ENCODE assay signal across 16 cellular contexts in the genomic region with DNA sequence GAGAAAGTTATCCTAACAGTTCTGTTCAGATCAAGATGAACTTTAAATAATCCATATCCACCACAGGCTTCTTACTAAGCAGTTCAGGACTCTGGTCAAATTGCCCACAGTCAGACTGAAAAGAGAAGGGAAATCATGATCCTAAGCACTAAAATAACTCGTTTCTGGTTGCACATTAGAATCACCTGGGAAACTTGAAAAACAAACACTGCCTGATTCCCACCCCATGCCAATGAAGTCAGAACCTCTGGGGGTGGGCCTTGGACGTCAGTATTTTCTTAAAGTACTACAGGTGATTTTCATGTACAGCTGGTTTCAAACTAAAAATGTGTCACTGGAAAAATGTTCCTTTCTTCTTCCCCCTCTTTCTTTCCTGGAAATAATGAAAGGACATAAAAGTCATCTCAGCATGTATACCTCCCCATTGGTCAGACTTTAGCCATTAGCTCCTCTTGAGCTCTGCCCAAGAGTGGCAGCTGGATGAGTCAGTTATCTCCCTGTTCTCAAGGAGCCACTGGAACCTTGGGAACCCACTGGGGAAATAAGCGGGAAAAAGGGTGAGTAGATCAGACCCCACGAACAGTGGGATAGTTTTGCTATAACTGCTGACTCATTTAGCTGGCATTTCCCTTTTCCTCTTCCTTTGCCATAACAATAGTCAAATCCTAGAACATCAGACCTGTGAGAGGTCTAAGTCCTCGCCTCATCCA.
DNase-seq lines count a peak whose midpoint lies in the region; ATAC-seq and TF ChIP-seq lines count a peak whose summit lies in the region.
"Had no signal": no experiment of that assay in that cellular context is flagged by ENCODE, and none has a peak within 500 bp of the region (broad histone marks: within the 10 kb centered on the region; RNA-seq: fewer than 3 reads in every experiment).

No MANE protein-coding gene starts in this region.

- no peaks in the 10 kb centered on the region for H3K36me3 Mint-ChIP-seq in Calu3 (ENCODE audit: insufficient read depth, unreplicated experiment)
- H3K36me3 Mint-ChIP-seq in chondrocyte (ENCODE audit: low read depth): peaks cover 4% of the 10 kb centered on the region

- CTCF ChIA-PET in Calu3 (lab: Charles Lee): interaction anchor here (0.5 to 2.2 kb wide), 2 partner anchors 16 to 62 kb away, joined by 4 to 8 read pairs; no protein-coding TSS in a partner anchor

- intact Hi-C loops in Calu3 (cut with micrococcal nuclease; ENCODE audit: unreplicated experiment): no loop called here

- no peak overlapping the region for H3K4me3 Mint-ChIP-seq in Calu3 (ENCODE audit: low read depth, unreplicated experiment)
- H3K4me3 Mint-ChIP-seq in chondrocyte (ENCODE audit: unreplicated experiment): no peak overlapping the region
- H3K4me3 Mint-ChIP-seq: activated naive CD8-positive, alpha-beta T cell treated with anti-CD3 and anti-CD28 coated beads for 36 hours; stimulated activated naive B cell treated with anti-CD40 and anti-IgM and Interleukin-4, amounts not matched to agents 10 μg/mL and 1 μg/mL and 100 μg/mL, for 72 hours had no signal

- BruUV-seq in Calu3 (replicated peaks; lab: Mats Ljungman, UMichigan): no TSS peak

- H3K9me3 Mint-ChIP-seq in Calu3 (ENCODE audit: low read depth, unreplicated experiment) (peaks cover 9% of the 10 kb centered on the region), chondrocyte (ENCODE audit: low read depth) (peaks cover 16% of the 10 kb centered on the region)

- no peaks in the 10 kb centered on the region for H3K27me3 Mint-ChIP-seq in Calu3 (ENCODE audit: unreplicated experiment)
- H3K27me3 Mint-ChIP-seq in chondrocyte (ENCODE audit: low read depth): no peaks in the 10 kb centered on the region
- H3K27me3 Mint-ChIP-seq: stimulated activated naive B cell treated with anti-CD40 and anti-IgM and Interleukin-4, amounts not matched to agents 10 μg/mL and 1 μg/mL and 100 μg/mL, for 72 hours had no signal

- H3K36me3 ChIP-seq in MG63: no peaks in the 10 kb centered on the region

- H3K27ac Mint-ChIP-seq in Calu3 (ENCODE audit: unreplicated experiment) (peak overlapping the region; percentile 7), chondrocyte (ENCODE audit: unreplicated experiment) (peak overlapping the region; percentile 14)
- H3K27ac Mint-ChIP-seq: activated naive CD8-positive, alpha-beta T cell treated with anti-CD3 and anti-CD28 coated beads for 36 hours; stimulated activated naive B cell treated with anti-CD40 and anti-IgM and Interleukin-4, amounts not matched to agents 10 μg/mL and 1 μg/mL and 100 μg/mL, for 72 hours had no signal

- no peak for ATAC-seq in HG02938 (IDR thresholded peaks at IDR 0.05; ENCODE audit: unreplicated experiment)

- H3K4me1 Mint-ChIP-seq in Calu3 (ENCODE audit: low read depth, unreplicated experiment): peaks cover 39% of the 10 kb centered on the region
- peaks cover 18% of the 10 kb centered on the region for H3K4me1 Mint-ChIP-seq in chondrocyte (ENCODE audit: low read depth)
- H3K4me1 Mint-ChIP-seq: activated naive CD8-positive, alpha-beta T cell treated with anti-CD3 and anti-CD28 coated beads for 36 hours had no signal

- H3K9me3 ChIP-seq in MG63: peaks cover 33% of the 10 kb centered on the region

- no peak overlapping the region for H3K4me3 ChIP-seq in MG63
- H3K4me3 ChIP-seq: dorsolateral prefrontal cortex had no signal

- no peak for TF ChIP-seq CTCF in Calu3 (IDR thresholded peaks at IDR 0.05; ENCODE audit: unreplicated experiment)
- TF ChIP-seq CTCF in chondrocyte (IDR thresholded peaks at IDR 0.05): no peak

- H3K27me3 ChIP-seq in MG63: no peaks in the 10 kb centered on the region
- H3K27me3 ChIP-seq: dorsolateral prefrontal cortex had no signal

- peak; percentile 45 for DNase-seq in Calu3
- peak; percentile 37 for DNase-seq in MG63
- DNase-seq in chondrocyte (ENCODE audit: low spot score): no peak
- peak; percentile 94 to 95 for DNase-seq in lung microvascular endothelial cell (ENCODE audit: low read depth in 2 of 2)
- DNase-seq in Ammon's horn (ENCODE audit: low spot score): no peak
- no peak for DNase-seq in stimulated activated CD4-positive, alpha-beta T cell treated with anti-CD3 and anti-CD28 coated beads, Interleukin-15, amount 100 ng/mL, for 24 hours
- no peak for DNase-seq in COLO829 (ENCODE audit: low spot score)
- DNase-seq: activated naive CD8-positive, alpha-beta T cell treated with anti-CD3 and anti-CD28 coated beads for 36 hours; dorsolateral prefrontal cortex; GDM1; NCI-H1105; NCI-H524 treated with DMSO at 0.1 percent for 48 hours; SHP77 treated with DMSO at 0.1 percent for 48 hours; stimulated activated CD4-positive, alpha-beta T cell treated with anti-CD3 and anti-CD28 coated beads, Interleukin-2, amount 100 ng/mL, for 24 hours; stimulated activated naive B cell treated with anti-CD40 and anti-IgM and Interleukin-4, amounts not matched to agents 10 μg/mL and 1 μg/mL and 100 μg/mL, for 72 hours had no signal

Comparison
In these comparisons a context has a peak if more than half of its experiments do, and no peak if none do; other contexts are left out.
1. DNase-seq: peak in Calu3 (single experiment), MG63 (single experiment) and lung microvascular endothelial cell (2 of 2); none in chondrocyte (single experiment), Ammon's horn (single experiment), stimulated activated CD4-positive, alpha-beta T cell treated with anti-CD3 and anti-CD28 coated beads, Interleukin-15, amount 100 ng/mL, for 24 hours (single experiment) and COLO829 (single experiment).